ENCODE assay signal across 9 cellular contexts in the genomic region with DNA sequence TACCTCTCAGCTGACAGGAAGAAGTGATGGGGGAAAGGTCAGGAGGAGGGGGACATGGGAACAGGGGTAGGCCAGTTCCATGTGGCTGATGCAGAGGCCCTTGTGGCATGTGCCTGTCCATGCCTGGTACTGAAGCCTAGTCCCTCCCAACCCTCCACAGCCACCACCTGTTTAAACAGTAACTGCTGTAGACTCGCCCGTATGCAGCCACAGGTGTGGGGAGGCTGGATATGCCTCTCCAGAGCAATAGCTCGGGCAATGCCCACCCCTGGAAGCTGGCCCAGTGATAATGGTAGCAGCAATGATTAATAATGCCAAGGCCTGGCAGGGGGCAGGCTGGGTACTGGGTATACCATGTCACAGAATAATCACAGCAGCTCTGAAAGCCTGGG.
DNase-seq lines count a peak whose midpoint lies in the region; ATAC-seq and TF ChIP-seq lines count a peak whose summit lies in the region.
"Had no signal": no experiment of that assay in that cellular context is flagged by ENCODE, and none has a peak within 500 bp of the region (broad histone marks: within the 10 kb centered on the region; RNA-seq: fewer than 3 reads in every experiment).

No MANE protein-coding gene starts in this region.

- no peak for TF ChIP-seq CTCF in SU-DHL-6 (IDR thresholded peaks at IDR 0.05; ENCODE audit: insufficient read depth, low read length, poor library complexity, severe bottlenecking)

- H3K4me1 Mint-ChIP-seq in T-helper 1 cell treated with Interleukin-12 subunit alpha and Interleukin-12 subunit beta and Interleukin-4 antibody, amounts not matched to agents 30 μg/mL and 1 μg/mL, for 36 hours (ENCODE audit: low read depth), result peaks cover 31% of the 10 kb centered on the region

- no peaks in the 10 kb centered on the region for H3K36me3 Mint-ChIP-seq in T-helper 1 cell treated with Interleukin-12 subunit alpha and Interleukin-12 subunit beta and Interleukin-4 antibody, amounts not matched to agents 30 μg/mL and 1 μg/mL, for 36 hours (ENCODE audit: low read depth)

- ATAC-seq in HG03025 (IDR thresholded peaks at IDR 0.05; ENCODE audit: low FRiP score, unreplicated experiment), result no peak

- H3K27me3 ChIP-seq in SU-DHL-6 (ENCODE audit: low read length) (no peaks in the 10 kb centered on the region), subcutaneous abdominal adipose tissue (ENCODE audit: control insufficient read depth in 5 of 5, insufficient read depth in 4 of 5, low read length in 5 of 5) (no peaks in the 10 kb centered on the region)
- H3K27me3 ChIP-seq: SJSA1 had no signal

- H3K27ac ChIP-seq in SU-DHL-6 (ENCODE audit: low read depth, low read length) (peak overlapping the region; percentile 37), subcutaneous abdominal adipose tissue (ENCODE audit: low read depth, low read length) (peak overlapping the region; percentile 89)

- no peaks in the 10 kb centered on the region for H3K36me3 ChIP-seq in SU-DHL-6 (ENCODE audit: low read length)
- peaks cover 0 to 22% (median 19%) of the 10 kb centered on the region in 5 donors for H3K36me3 ChIP-seq in subcutaneous abdominal adipose tissue (ENCODE audit: control insufficient read depth in 5 of 5, insufficient read depth in 5 of 5, low read length in 5 of 5)

- H3F3A ChIP-seq in SU-DHL-6 (ENCODE audit: insufficient read depth), result peaks cover 12% of the 10 kb centered on the region; the same call in 1 of the 2 replicates

- no peaks in the 10 kb centered on the region for H3K27me3 Mint-ChIP-seq in T-helper 1 cell treated with Interleukin-12 subunit alpha and Interleukin-12 subunit beta and Interleukin-4 antibody, amounts not matched to agents 30 μg/mL and 1 μg/mL, for 36 hours (ENCODE audit: low read depth)

- peak overlapping the region; percentile 81 for H3K4me3 Mint-ChIP-seq in T-helper 1 cell treated with Interleukin-12 subunit alpha and Interleukin-12 subunit beta and Interleukin-4 antibody, amounts not matched to agents 30 μg/mL and 1 μg/mL, for 36 hours

- H3K4me3 ChIP-seq in SU-DHL-6 (ENCODE audit: insufficient read depth, low read length, poor library complexity, severe bottlenecking) (peak overlapping the region; percentile 54), iPS-18c (ENCODE audit: insufficient read depth, low read depth, low read length) (0 out of 2 replicates have a peak overlapping the region, but pooled peaks have one; percentile 61), subcutaneous abdominal adipose tissue (ENCODE audit: low read depth in 1 of 5, low read length in 5 of 5) (peak overlapping the region; percentile 68 to 91 (median 79))

- H3K9me2 ChIP-seq in SU-DHL-6 (replicated peaks; ENCODE audit: insufficient read depth, low read length), result no peaks in the 10 kb centered on the region

- no peak overlapping the region for H2AFZ ChIP-seq in SU-DHL-6 (ENCODE audit: low read depth, low read length, severe bottlenecking)

- H3K9me3 ChIP-seq in SU-DHL-6 (ENCODE audit: insufficient read depth, low read length), result no peaks in the 10 kb centered on the region
- peaks cover 2% of the 10 kb centered on the region for H3K9me3 ChIP-seq in iPS-18c (ENCODE audit: control insufficient read depth, insufficient read depth, low read length)
- no peaks in the 10 kb centered on the region for H3K9me3 ChIP-seq in subcutaneous abdominal adipose tissue (ENCODE audit: control insufficient read depth in 5 of 5, low read length in 5 of 5)
- H3K9me3 ChIP-seq: SJSA1 had no signal

- peak overlapping the region; percentile 82 for H3K4me2 ChIP-seq in SU-DHL-6 (ENCODE audit: low read depth, low read length, poor library complexity, severe bottlenecking)

- H3K9ac ChIP-seq in SU-DHL-6 (ENCODE audit: low read length), result peak overlapping the region; percentile 69
- H3K9ac ChIP-seq in subcutaneous abdominal adipose tissue (ENCODE audit: low read length in 5 of 5), result peak overlapping the region in 4 of 5 donors; percentile 52 to 84 (median 66)

- no peaks in the 10 kb centered on the region for H3K9me3 Mint-ChIP-seq in T-helper 1 cell treated with Interleukin-12 subunit alpha and Interleukin-12 subunit beta and Interleukin-4 antibody, amounts not matched to agents 30 μg/mL and 1 μg/mL, for 36 hours

- H3K27ac Mint-ChIP-seq in T-helper 1 cell treated with Interleukin-12 subunit alpha and Interleukin-12 subunit beta and Interleukin-4 antibody, amounts not matched to agents 30 μg/mL and 1 μg/mL, for 36 hours, result no peak overlapping the region

- no peak for DNase-seq in T-helper 1 cell
- DNase-seq in NCI-H187 (lab: John Stamatoyannopoulos, UW), result no peak
- no peak for DNase-seq in NCI-H524 (lab: John Stamatoyannopoulos, UW)

- no peaks in the 10 kb centered on the region for H3K79me2 ChIP-seq in SU-DHL-6 (ENCODE audit: insufficient read depth, low read length)

- peaks cover 17 to 75% (median 60%) of the 10 kb centered on the region in 5 donors for H3K4me1 ChIP-seq in subcutaneous abdominal adipose tissue (ENCODE audit: control insufficient read depth in 5 of 5, insufficient read depth in 5 of 5, low read length in 5 of 5)

- H4K20me1 ChIP-seq in SU-DHL-6 (ENCODE audit: low read depth, low read length), result no peaks in the 10 kb centered on the region
